2 cellular contexts compared by ENCODE assay signal in the genomic region with DNA sequence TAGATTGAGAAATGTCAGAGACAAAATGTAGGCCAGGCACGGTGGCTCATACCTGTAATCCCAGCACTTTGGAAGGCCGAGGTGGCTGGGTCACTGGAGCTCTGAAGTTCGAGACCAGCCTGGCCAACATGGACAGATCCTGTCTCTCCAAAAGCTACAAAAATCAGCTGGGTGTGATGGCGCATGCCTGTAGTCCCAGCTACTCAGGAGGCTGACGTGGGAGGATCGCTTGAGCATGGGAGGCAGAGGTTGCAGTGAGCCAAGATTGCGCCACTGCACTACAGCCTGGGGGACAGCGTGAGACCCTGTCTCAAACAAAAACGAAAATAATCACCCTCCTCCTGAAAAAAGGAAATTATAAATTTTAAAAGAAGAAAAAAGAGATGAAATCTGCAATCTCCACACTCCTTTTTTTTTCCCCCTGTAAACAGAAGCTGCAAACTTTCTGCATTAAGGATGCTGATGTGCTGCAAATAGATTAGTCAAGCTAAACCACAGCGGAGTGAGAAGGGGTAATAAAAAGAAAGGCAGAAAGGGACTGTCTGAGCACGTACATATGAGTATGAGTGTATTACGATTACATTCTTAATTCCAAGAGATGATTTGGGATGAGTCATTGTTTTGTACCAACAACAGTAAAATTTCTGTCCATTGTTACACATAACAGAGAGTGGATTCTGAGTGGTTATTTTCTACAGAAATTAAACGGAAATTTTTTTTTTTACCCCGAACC.
TF ChIP-seq lines count a peak whose summit lies in the region.

No MANE protein-coding gene starts in this region.

TF ChIP-seq in HCT116, 20 proteins besides CTCF, POLR2A, EP300 and RAD21 (continued from another document):
- no peak for TF ChIP-seq ZBTB33 (IDR thresholded peaks at IDR 0.05; ENCODE audit: extremely low read depth, insufficient replicate concordance, low read length)
- TF ChIP-seq ZNF274 (IDR thresholded peaks at IDR 0.05; ENCODE audit: low read depth, low read length) = no peak
- no peak for TF ChIP-seq EZH2 (IDR thresholded peaks at IDR 0.05)

TF ChIP-seq in SK-N-SH, 30 proteins besides CTCF, POLR2A, EP300 and RAD21 (continued from another document):
- TF ChIP-seq ZBTB33 (IDR thresholded peaks at IDR 0.05; ENCODE audit: borderline replicate concordance, low read depth) (no peak), POLR2AphosphoS5 (IDR thresholded peaks at IDR 0.05; ENCODE audit: low read depth, low read length) (0 out of 2 replicates have a peak, but pooled peaks have one; percentile 15), TEAD4 (IDR thresholded peaks at IDR 0.05; ENCODE audit: borderline replicate concordance, insufficient read depth) (peak; percentile 27; the same call in 1 of the 2 replicates)
TF ChIP-seq in SK-N-SH: peak in this region for 5.
